19 cellular contexts compared by ENCODE assay signal in the genomic region with DNA sequence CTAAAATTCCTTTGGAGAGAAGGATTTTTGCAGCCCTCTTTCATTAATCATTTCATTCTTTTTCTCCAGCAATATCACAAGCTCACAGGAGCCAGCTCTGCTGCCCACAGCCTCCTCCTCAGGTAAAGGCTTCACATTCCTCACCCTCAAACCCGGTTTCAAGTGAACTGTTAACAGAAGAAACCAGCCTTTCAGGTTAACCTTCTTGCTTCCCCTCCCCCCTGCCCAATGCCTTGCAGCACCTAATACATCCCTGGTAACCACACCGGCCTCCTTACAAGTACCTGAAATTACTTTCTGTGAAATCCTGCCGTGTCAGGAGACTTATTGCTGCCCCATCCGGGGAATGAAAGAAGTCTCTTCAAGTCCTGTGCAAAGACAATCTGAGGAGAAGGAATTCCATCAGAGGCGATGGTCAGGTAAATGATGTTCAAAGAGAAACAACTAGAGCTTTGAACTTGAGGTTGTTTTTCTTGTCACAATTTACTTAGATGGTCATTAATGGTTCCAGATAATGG.
DNase-seq lines count a peak whose midpoint lies in the region; ATAC-seq, FAIRE-seq and TF ChIP-seq lines count a peak whose summit lies in the region.
"Had no signal": no experiment of that assay in that cellular context is flagged by ENCODE, and none has a peak within 500 bp of the region (broad histone marks: within the 10 kb centered on the region; RNA-seq: fewer than 3 reads in every experiment).

No MANE protein-coding gene starts in this region.

- FAIRE-seq in keratinocyte (lab: Jason Lieb, UNC): no peak
- FAIRE-seq: islet of Langerhans had no signal

- no peaks in the 10 kb centered on the region for H3K27me3 ChIP-seq in endodermal cell (ENCODE audit: control insufficient read depth, insufficient read depth, low read length, poor library complexity, severe bottlenecking)
- no peaks in the 10 kb centered on the region for H3K27me3 ChIP-seq in keratinocyte (ENCODE audit: control insufficient read depth, extremely low read depth, insufficient read depth, low read length)
- H3K27me3 ChIP-seq: body of pancreas, gastroesophageal sphincter had no signal

- H3K4me1 Mint-ChIP-seq in endodermal cell: peaks cover 44% of the 10 kb centered on the region
- H3K4me1 Mint-ChIP-seq in type B pancreatic cell (ENCODE audit: unreplicated experiment): peaks cover 35% of the 10 kb centered on the region
- H3K4me1 Mint-ChIP-seq: activated naive CD8-positive, alpha-beta T cell treated with anti-CD3 and anti-CD28 coated beads, Interleukin-2, amount 10 ng/mL, durations not matched to agents 7 days and 5 days had no signal

- H3K27me3 Mint-ChIP-seq in endodermal cell (ENCODE audit: insufficient read depth) (no peaks in the 10 kb centered on the region), type B pancreatic cell (no peaks in the 10 kb centered on the region)

- H3K4me3 ChIP-seq in endodermal cell (ENCODE audit: low read length): no peak overlapping the region
- no peak overlapping the region for H3K4me3 ChIP-seq in keratinocyte (ENCODE audit: control insufficient read depth in 2 of 3, extremely low read depth in 1 of 3, insufficient read depth in 2 of 3, low read depth in 1 of 3, low read length in 3 of 3)
- H3K4me3 ChIP-seq: body of pancreas, gastroesophageal sphincter, thoracic aorta had no signal

- H3K27ac Mint-ChIP-seq in endodermal cell (peak overlapping the region; percentile 62), type B pancreatic cell (peak overlapping the region; percentile 87)
- H3K27ac Mint-ChIP-seq: activated CD8-positive, alpha-beta T cell treated with anti-CD3 and anti-CD28 coated beads, Interleukin-2, amount 10 ng/mL, durations not matched to agents 7 days and 5 days; activated naive CD8-positive, alpha-beta T cell treated with anti-CD3 and anti-CD28 coated beads, Interleukin-2, amount 10 ng/mL, durations not matched to agents 7 days and 5 days; activated T-cell treated with anti-CD3 and anti-CD28 coated beads, Interleukin-2, amount 50 U/mL, for 72 hours had no signal

- H4K20me1 ChIP-seq in keratinocyte (ENCODE audit: control insufficient read depth, extremely low read depth, insufficient read depth, low read length): no peaks in the 10 kb centered on the region

- H3K9me3 Mint-ChIP-seq in endodermal cell (peaks cover 15% of the 10 kb centered on the region), type B pancreatic cell (peaks cover 6% of the 10 kb centered on the region)
- H3K9me3 Mint-ChIP-seq: activated naive CD8-positive, alpha-beta T cell treated with anti-CD3 and anti-CD28 coated beads, Interleukin-2, amount 10 ng/mL, durations not matched to agents 7 days and 5 days; activated T-cell treated with anti-CD3 and anti-CD28 coated beads, Interleukin-2, amount 50 U/mL, for 72 hours had no signal

- H3K9ac ChIP-seq in endodermal cell (ENCODE audit: extremely low read depth, low read length, poor library complexity, severe bottlenecking) (no peak overlapping the region), keratinocyte (ENCODE audit: control insufficient read depth, extremely low read depth, insufficient read depth, low read length) (no peak overlapping the region)

- no peak for ATAC-seq in HG03521 (IDR thresholded peaks at IDR 0.05; ENCODE audit: unreplicated experiment)
- ATAC-seq: activated CD8-positive, alpha-beta T cell treated with anti-CD3 and anti-CD28 coated beads, Interleukin-2, amount 10 ng/mL, durations not matched to agents 7 days and 5 days; activated T-cell treated with anti-CD3 and anti-CD28 coated beads, Interleukin-2, amount 50 U/mL, for 72 hours; body of pancreas; gastroesophageal sphincter had no signal

- DNase-seq in NCI-H510A (lab: John Stamatoyannopoulos, UW) (peak; percentile 6), NCI-H510A treated with DMSO at 0.1 percent for 48 hours (lab: John Stamatoyannopoulos, UW) (no peak), endodermal cell (peak; percentile 93), keratinocyte (ENCODE audit: low read depth, low spot score) (no peak), type B pancreatic cell (ENCODE audit: extremely low spot score, unreplicated experiment) (no peak), kidney glomerular epithelial cell (lab: John Stamatoyannopoulos, UW) (no peak), posterior cingulate gyrus (no peak)
- DNase-seq: activated CD8-positive, alpha-beta T cell treated with anti-CD3 and anti-CD28 coated beads, Interleukin-2, amount 10 ng/mL, durations not matched to agents 7 days and 5 days; activated naive CD8-positive, alpha-beta T cell treated with anti-CD3 and anti-CD28 coated beads, Interleukin-2, amount 10 ng/mL, durations not matched to agents 7 days and 5 days; activated T-cell treated with anti-CD3 and anti-CD28 coated beads, Interleukin-2, amount 50 U/mL, for 72 hours; body of pancreas; cortex of kidney; DMS79; NCI-H187; T-helper 1 cell had no signal

- WGBS in endodermal cell (ENCODE audit: insufficient coverage in 1 of 2, insufficient read length in 1 of 2), 2 experiments: 57 to 62% methylated on average over 4 to 5 of the region's 5 CpGs

- H3K36me3 Mint-ChIP-seq in endodermal cell (ENCODE audit: low read depth) (peaks cover 3% of the 10 kb centered on the region), type B pancreatic cell (peaks cover 5% of the 10 kb centered on the region)
- H3K36me3 Mint-ChIP-seq: activated naive CD8-positive, alpha-beta T cell treated with anti-CD3 and anti-CD28 coated beads, Interleukin-2, amount 10 ng/mL, durations not matched to agents 7 days and 5 days had no signal

- no peak overlapping the region for H3K4me2 ChIP-seq in keratinocyte (ENCODE audit: control insufficient read depth, extremely low read depth, insufficient read depth, low read depth, low read length)

- dilution Hi-C loops in keratinocyte (cut with MboI; ENCODE audit: extremely low pct_ligation_motif_present, low sequenced_read_pairs): no loop called here

- H2AFZ ChIP-seq in keratinocyte (ENCODE audit: control insufficient read depth, low read length): peak overlapping the region; percentile 58

- H3K9me3 ChIP-seq in endodermal cell (ENCODE audit: control insufficient read depth, low read length): no peaks in the 10 kb centered on the region
- no peaks in the 10 kb centered on the region for H3K9me3 ChIP-seq in keratinocyte (ENCODE audit: control insufficient read depth, low read depth, low read length)
- H3K9me3 ChIP-seq: body of pancreas, gastroesophageal sphincter, thoracic aorta had no signal

- no peak overlapping the region for H3K27ac ChIP-seq in endodermal cell (ENCODE audit: low read depth, low read length)
- H3K27ac ChIP-seq in keratinocyte (ENCODE audit: control insufficient read depth, insufficient read depth, low read length): no peak overlapping the region
- H3K27ac ChIP-seq: body of pancreas, gastroesophageal sphincter, thoracic aorta had no signal

- no peak for TF ChIP-seq CTCF in endodermal cell (conservative IDR thresholded peaks at IDR 0.05)
- no peak for TF ChIP-seq CTCF in keratinocyte (optimal IDR thresholded peaks at IDR 0.05 in 1 of 3, IDR thresholded peaks at IDR 0.05 in 1 of 3, conservative IDR thresholded peaks at IDR 0.05 in 1 of 3; ENCODE audit: extremely low read depth in 1 of 3, insufficient read depth in 2 of 3, low read length in 3 of 3)
- no peak for TF ChIP-seq CTCF in type B pancreatic cell (conservative IDR thresholded peaks at IDR 0.05)

- H3K79me2 ChIP-seq in keratinocyte (ENCODE audit: control insufficient read depth, insufficient read depth, low read length): no peaks in the 10 kb centered on the region

- intact Hi-C loops in posterior cingulate gyrus (cut with DNase I): no loop called here

- H3K9me1 ChIP-seq in keratinocyte (ENCODE audit: control insufficient read depth, extremely low read depth, insufficient read depth, low read length): no peaks in the 10 kb centered on the region

- peak overlapping the region; percentile 2 for H3K4me3 Mint-ChIP-seq in endodermal cell
- H3K4me3 Mint-ChIP-seq in type B pancreatic cell: peak overlapping the region; percentile 74
- H3K4me3 Mint-ChIP-seq: activated CD8-positive, alpha-beta T cell treated with anti-CD3 and anti-CD28 coated beads, Interleukin-2, amount 10 ng/mL, durations not matched to agents 7 days and 5 days; activated naive CD8-positive, alpha-beta T cell treated with anti-CD3 and anti-CD28 coated beads, Interleukin-2, amount 10 ng/mL, durations not matched to agents 7 days and 5 days; activated T-cell treated with anti-CD3 and anti-CD28 coated beads, Interleukin-2, amount 50 U/mL, for 72 hours had no signal

- H3K36me3 ChIP-seq in endodermal cell (ENCODE audit: control insufficient read depth, insufficient read depth, low read length): no peaks in the 10 kb centered on the region
- H3K36me3 ChIP-seq in keratinocyte (ENCODE audit: control insufficient read depth in 2 of 2, extremely low read depth in 1 of 2, insufficient read depth in 2 of 2, low read length in 2 of 2): no peaks in the 10 kb centered on the region
- H3K36me3 ChIP-seq: gastroesophageal sphincter, thoracic aorta had no signal

- peaks cover 11% of the 10 kb centered on the region for H3K4me1 ChIP-seq in endodermal cell (ENCODE audit: control insufficient read depth, insufficient read depth, low read length)
- H3K4me1 ChIP-seq in keratinocyte (ENCODE audit: control insufficient read depth, extremely low read depth, insufficient read depth, low read length): peaks cover 9% of the 10 kb centered on the region
- H3K4me1 ChIP-seq: body of pancreas, gastroesophageal sphincter had no signal

Comparison
In these comparisons a context has a peak if more than half of its experiments do, and no peak if none do; other contexts are left out.
1. DNase-seq: peak in NCI-H510A (single experiment) and endodermal cell (single experiment); none in NCI-H510A treated with DMSO at 0.1 percent for 48 hours (single experiment), keratinocyte (single experiment), type B pancreatic cell (single experiment), kidney glomerular epithelial cell (single experiment) and posterior cingulate gyrus (0 of 10).